Comparison of ENCODE assay signal across 31 cellular contexts in genomic region chr6:13877116-13877515, GRCh38. TPM values are rescaled to one million over a fixed set of nuclear protein-coding genes. Genes with fewer than 3 reads are reported as not detected.
DNase-seq lines count a peak whose midpoint lies in the region; ATAC-seq and TF ChIP-seq lines count a peak whose summit lies in the region.
"Had no signal": no experiment of that assay in that cellular context is flagged by ENCODE, and none has a peak within 500 bp of the region (broad histone marks: within the 10 kb centered on the region; RNA-seq: fewer than 3 reads in every experiment).

No MANE protein-coding gene starts in this region.

- in situ Hi-C loops in brain microvascular endothelial cell (cut with HindIII; ENCODE audit: low pct_ligation_motif_present, low sequenced_read_pairs), result no loop called here

- ATAC-seq in HG03039 (IDR thresholded peaks at IDR 0.05; ENCODE audit: unreplicated experiment) (no peak), GM18498 (IDR thresholded peaks at IDR 0.05; ENCODE audit: unreplicated experiment) (no peak), GM21786 (IDR thresholded peaks at IDR 0.05; ENCODE audit: unreplicated experiment) (no peak)
- ATAC-seq: activated CD4-positive, alpha-beta T cell treated with anti-CD3 and anti-CD28 coated beads for 36 hours; activated T-cell treated with anti-CD3 and anti-CD28 coated beads, Interleukin-2, amount 50 U/mL, for 4 hours; gastroesophageal sphincter; HepG2; left ventricle myocardium superior; natural killer cell treated with Interleukin-12 subunit alpha and Interleukin-12 subunit beta and Interleukin-15 and Interleukin-18, amount 100 ng/mL, for 72 hours; right cardiac atrium had no signal

- no peak overlapping the region for H3K27ac Mint-ChIP-seq in HFFc6
- H3K27ac Mint-ChIP-seq: activated CD4-positive, alpha-beta T cell treated with anti-CD3 and anti-CD28 coated beads for 36 hours; CD4-positive, alpha-beta memory T cell; immature natural killer cell; natural killer cell treated with Interleukin-12 subunit alpha and Interleukin-12 subunit beta and Interleukin-15 and Interleukin-18, amount 100 ng/mL, for 72 hours; stimulated activated naive CD8-positive, alpha-beta T cell treated with anti-CD3 and anti-CD28 coated beads, Interleukin-15, Interleukin-2, amounts not matched to agents 100 ng/mL and 50 ng/mL, for 24 hours; T-helper 1 cell treated with Interleukin-12 subunit alpha and Interleukin-12 subunit beta and Interleukin-4 antibody, amounts not matched to agents 30 μg/mL and 1 μg/mL, for 36 hours had no signal

- H3K9me3 Mint-ChIP-seq in HFFc6, result peaks cover 5% of the 10 kb centered on the region; the same call in 1 of the 2 replicates
- H3K9me3 Mint-ChIP-seq: natural killer cell treated with Interleukin-12 subunit alpha and Interleukin-12 subunit beta and Interleukin-15 and Interleukin-18, amount 100 ng/mL, for 72 hours; T-helper 1 cell treated with Interleukin-12 subunit alpha and Interleukin-12 subunit beta and Interleukin-4 antibody, amounts not matched to agents 30 μg/mL and 1 μg/mL, for 36 hours had no signal

- peaks cover 7% of the 10 kb centered on the region; the same call in 1 of the 2 replicates for H3K4me1 Mint-ChIP-seq in HFFc6 (ENCODE audit: low read depth)

- no peaks in the 10 kb centered on the region for H3K27me3 ChIP-seq in brain microvascular endothelial cell (replicated peaks)
- H3K27me3 ChIP-seq: thyroid gland had no signal

- TF ChIP-seq CTCF in HFFc6 (IDR thresholded peaks at IDR 0.05), result no peak
- TF ChIP-seq CTCF in brain microvascular endothelial cell (IDR thresholded peaks at IDR 0.05; ENCODE audit: low read depth, low read length, missing control alignments), result no peak
- no peak for TF ChIP-seq CTCF in foreskin fibroblast (IDR thresholded peaks at IDR 0.05; ENCODE audit: low read depth, low read length)

- no peak overlapping the region for H3K4me3 Mint-ChIP-seq in HFFc6
- H3K4me3 Mint-ChIP-seq: activated CD4-positive, alpha-beta T cell treated with anti-CD3 and anti-CD28 coated beads for 36 hours; activated T-cell treated with anti-CD3 and anti-CD28 coated beads, Interleukin-2, amount 50 U/mL, for 4 hours; CD4-positive, alpha-beta memory T cell; immature natural killer cell; natural killer cell treated with Interleukin-12 subunit alpha and Interleukin-12 subunit beta and Interleukin-15 and Interleukin-18, amount 100 ng/mL, for 72 hours; stimulated activated naive CD8-positive, alpha-beta T cell treated with anti-CD3 and anti-CD28 coated beads, Interleukin-15, Interleukin-2, amounts not matched to agents 100 ng/mL and 50 ng/mL, for 24 hours; T-helper 1 cell treated with Interleukin-12 subunit alpha and Interleukin-12 subunit beta and Interleukin-4 antibody, amounts not matched to agents 30 μg/mL and 1 μg/mL, for 36 hours had no signal

- H3K27ac ChIP-seq in brain microvascular endothelial cell, result no peak overlapping the region
- H3K27ac ChIP-seq: gastroesophageal sphincter, parathyroid adenoma, RWPE1, SK-N-MC, thyroid gland had no signal

- peaks cover 11% of the 10 kb centered on the region for H3K27me3 Mint-ChIP-seq in HFFc6 (ENCODE audit: insufficient read depth)

- H3K36me3 ChIP-seq in brain microvascular endothelial cell (replicated peaks), result no peaks in the 10 kb centered on the region
- H3K36me3 ChIP-seq: gastroesophageal sphincter, thyroid gland had no signal

- peak; percentile 4 for DNase-seq in HFFc6
- DNase-seq in brain microvascular endothelial cell, result peak; percentile 63
- DNase-seq in foreskin fibroblast, result peak; percentile 39 to 69
- peak; percentile 13 for DNase-seq in stromal cell of bone marrow (ENCODE audit: low read depth)
- DNase-seq: activated CD4-positive, alpha-beta T cell treated with anti-CD3 and anti-CD28 coated beads for 36 hours; activated T-cell treated with anti-CD3 and anti-CD28 coated beads, Interleukin-2, amount 50 U/mL, for 4 hours; amniotic stem cell; caudate nucleus; CD4-positive, alpha-beta memory T cell; DMS 273 treated with DMSO at 0.1 percent for 48 hours; hippocampal formation; immature natural killer cell; left ventricle myocardium superior; NCI-H1105; NCI-H2029; NCI-H2227 treated with DMSO at 0.1 percent for 48 hours; right cardiac atrium; stimulated activated CD4-positive, alpha-beta T cell treated with anti-CD3 and anti-CD28 coated beads, Interleukin-15, amount 100 ng/mL, for 24 hours; thyroid gland had no signal

- no peak overlapping the region for H3K4me3 ChIP-seq in brain microvascular endothelial cell (ENCODE audit: low read depth, low read length)
- H3K4me3 ChIP-seq in foreskin fibroblast (ENCODE audit: low read depth in 1 of 2, low read length in 2 of 2), result no peak overlapping the region
- H3K4me3 ChIP-seq: gastroesophageal sphincter, SK-N-MC, thyroid gland had no signal

- H3K36me3 Mint-ChIP-seq in HFFc6 (ENCODE audit: low read depth), result no peaks in the 10 kb centered on the region
- H3K36me3 Mint-ChIP-seq: CD4-positive, alpha-beta memory T cell; immature natural killer cell; natural killer cell treated with Interleukin-12 subunit alpha and Interleukin-12 subunit beta and Interleukin-15 and Interleukin-18, amount 100 ng/mL, for 72 hours had no signal

RNA-seq across cellular contexts. Expression of gene RNF182, which starts 47.6 kb away (rescaled TPM):
- 1 to 10 TPM in 2 of 6 experiments, under 1 TPM in 4; 0.48 to 6.1 (median 0.84) TPM for total RNA-seq in HFFc6 (2021; fragmentation: NEBNext Ultra II Directional; extraction: Animal tissue kit (Norgen Biotek cat#: 25700))
- total RNA-seq: activated CD4-positive, alpha-beta T cell treated with anti-CD3 and anti-CD28 coated beads for 36 hours; CD4-positive, alpha-beta memory T cell; HepG2; mononuclear cell; natural killer cell treated with Interleukin-12 subunit alpha and Interleukin-12 subunit beta and Interleukin-15 and Interleukin-18, amount 100 ng/mL, for 72 hours had no signal

Comparison
In these comparisons a context has a peak if more than half of its experiments do, and no peak if none do; other contexts are left out.
1. DNase-seq: peak in every context shown above with its lines; median percentile 63 in brain microvascular endothelial cell; 54 in foreskin fibroblast; 13 in stromal cell of bone marrow; 4 in HFFc6.